ENCODE assay signal across 21 cellular contexts in genomic region chr19:49652723-49653465, GRCh38.
"Had no signal": no experiment of that assay in that cellular context is flagged by ENCODE, and none has a peak within 500 bp of the region (broad histone marks: within the 10 kb centered on the region; RNA-seq: fewer than 3 reads in every experiment).

No MANE protein-coding gene starts in this region.

- H3K27ac ChIP-seq: sigmoid colon, testis, uterus had no signal

- H3K27me3 Mint-ChIP-seq: activated B cell treated with CpG ODN at 0.5 μM for 24 hours; activated CD4-positive, alpha-beta memory T cell treated with anti-CD3 and anti-CD28 coated beads for 36 hours; activated naive CD4-positive, alpha-beta T cell treated with anti-CD3 and anti-CD28 coated beads, Interleukin-2, amount 10 ng/mL, durations not matched to agents 7 days and 5 days had no signal

- H3K4me3 Mint-ChIP-seq: activated B cell treated with CpG ODN at 0.5 μM for 24 hours; activated CD4-positive, alpha-beta memory T cell treated with anti-CD3 and anti-CD28 coated beads for 36 hours; activated naive CD4-positive, alpha-beta T cell treated with anti-CD3 and anti-CD28 coated beads, Interleukin-2, amount 10 ng/mL, durations not matched to agents 7 days and 5 days had no signal

- H3K4me3 ChIP-seq: mucosa of descending colon, sigmoid colon, smooth muscle cell, uterus had no signal

- H3K4me2 ChIP-seq: smooth muscle cell had no signal

- H3K36me3 ChIP-seq: uterus had no signal

- H3K27ac Mint-ChIP-seq: activated B cell treated with CpG ODN at 0.5 μM for 24 hours; activated CD4-positive, alpha-beta memory T cell treated with anti-CD3 and anti-CD28 coated beads for 36 hours had no signal

- H3K9me3 ChIP-seq: mucosa of descending colon, sigmoid colon, testis, uterus had no signal

- H3K27me3 ChIP-seq: sigmoid colon, testis, uterus had no signal

- H3K4me1 Mint-ChIP-seq: activated naive CD4-positive, alpha-beta T cell treated with anti-CD3 and anti-CD28 coated beads, Interleukin-2, amount 10 ng/mL, durations not matched to agents 7 days and 5 days; neural crest cell had no signal

- FAIRE-seq: keratinocyte had no signal

- H3K9me3 Mint-ChIP-seq: activated B cell treated with CpG ODN at 0.5 μM for 24 hours; activated CD4-positive, alpha-beta memory T cell treated with anti-CD3 and anti-CD28 coated beads for 36 hours; activated naive CD4-positive, alpha-beta T cell treated with anti-CD3 and anti-CD28 coated beads, Interleukin-2, amount 10 ng/mL, durations not matched to agents 7 days and 5 days; neural crest cell had no signal

- H3K4me1 ChIP-seq: sigmoid colon, uterus had no signal

- DNase-seq: activated B cell treated with CpG ODN at 0.5 μM for 24 hours; activated CD4-positive, alpha-beta memory T cell treated with anti-CD3 and anti-CD28 coated beads for 36 hours; activated CD4-positive, alpha-beta T cell treated with anti-CD3 and anti-CD28 coated beads for 4 hours; activated effector memory CD4-positive, alpha-beta T cell treated with anti-CD3 and anti-CD28 coated beads, Interleukin-2, amount 50 U/mL, for 16 hours; activated naive CD4-positive, alpha-beta T cell treated with anti-CD3 and anti-CD28 coated beads, Interleukin-2, amount 10 ng/mL, durations not matched to agents 7 days and 5 days; amygdala; cortex of kidney; left colon; mesendoderm; mucosa of descending colon; posterior cingulate gyrus; sigmoid colon; stimulated activated CD4-positive, alpha-beta T cell treated with anti-CD3 and anti-CD28 coated beads, Interleukin-2, amount 100 ng/mL, for 48 hours; stimulated activated CD8-positive, alpha-beta memory T cell treated with anti-CD3 and anti-CD28 coated beads, Interleukin-4, amount 100 ng/mL, for 48 hours; stimulated activated naive CD4-positive, alpha-beta T cell; testis; trophoblast cell; uterus had no signal

- ATAC-seq: left colon had no signal
